ENCODE assay signal across 25 cellular contexts in genomic region chrX:122055979-122056715, GRCh38.
DNase-seq lines count a peak whose midpoint lies in the region; ATAC-seq, FAIRE-seq and TF ChIP-seq lines count a peak whose summit lies in the region.
"Had no signal": no experiment of that assay in that cellular context is flagged by ENCODE, and none has a peak within 500 bp of the region (broad histone marks: within the 10 kb centered on the region; RNA-seq: fewer than 3 reads in every experiment).

No MANE protein-coding gene starts in this region.

- no peak overlapping the region for H2AK5ac ChIP-seq in H9 (ENCODE audit: insufficient read length, low read length)

- H3K79me1 ChIP-seq in H9 (ENCODE audit: insufficient read depth, low read depth, low read length, poor library complexity, severe bottlenecking) = no peaks in the 10 kb centered on the region

- ATAC-seq in SK-N-SH treated with all-trans-retinoic acid at 6 μM for 48 hours (no peak), GM21515 (IDR thresholded peaks at IDR 0.05; ENCODE audit: unreplicated experiment) (no peak), HG02973 (IDR thresholded peaks at IDR 0.05; ENCODE audit: unreplicated experiment) (no peak)
- ATAC-seq: A549, HCT116 had no signal

- no peak overlapping the region for H4K8ac ChIP-seq in H9 (replicated peaks; ENCODE audit: insufficient read length, low read depth, low read length)

- no peak for TF ChIP-seq CTCF in SK-N-SH (IDR thresholded peaks at IDR 0.05)
- no peak for TF ChIP-seq CTCF in astrocyte (IDR thresholded peaks at IDR 0.05; ENCODE audit: insufficient read depth, low read depth, low read length)
- TF ChIP-seq CTCF in H9 (conservative IDR thresholded peaks at IDR 0.05) = no peak

- H3K27ac Mint-ChIP-seq in astrocyte (ENCODE audit: unreplicated experiment) = no peak overlapping the region
- no peak overlapping the region for H3K27ac Mint-ChIP-seq in H9
- H3K27ac Mint-ChIP-seq: CD14-positive monocyte; CD4-positive, alpha-beta T cell had no signal

- H3K4me1 Mint-ChIP-seq in astrocyte (ENCODE audit: low read depth, unreplicated experiment) (no peaks in the 10 kb centered on the region), H9 (no peaks in the 10 kb centered on the region)
- H3K4me1 Mint-ChIP-seq: CD14-positive monocyte; CD8-positive, alpha-beta memory T cell had no signal

- H3K27me3 ChIP-seq in SK-N-SH (ENCODE audit: insufficient read depth) (no peaks in the 10 kb centered on the region), astrocyte (ENCODE audit: insufficient read depth, low read length) (no peaks in the 10 kb centered on the region), H9 (ENCODE audit: insufficient read depth, low read length) (no peaks in the 10 kb centered on the region)
- H3K27me3 ChIP-seq: BE2C had no signal

- no peak overlapping the region for H3K4me2 ChIP-seq in SK-N-SH
- no peak overlapping the region for H3K4me2 ChIP-seq in astrocyte (ENCODE audit: low read length)
- H3K4me2 ChIP-seq in H9 (ENCODE audit: insufficient read depth, insufficient read length, low read length) = no peak overlapping the region
- H3K4me2 ChIP-seq: A549; BLaER1 treated with 17β-estradiol and CSF1 and Interleukin-3, amounts not matched to agents 10 nM and 100 nM had no signal

- no peaks in the 10 kb centered on the region for H4K20me1 ChIP-seq in SK-N-SH (ENCODE audit: insufficient read depth)
- H4K20me1 ChIP-seq in astrocyte (ENCODE audit: insufficient read depth, low read length) = no peaks in the 10 kb centered on the region
- no peaks in the 10 kb centered on the region for H4K20me1 ChIP-seq in H9 (ENCODE audit: control insufficient read depth, insufficient read depth, insufficient read length)
- H4K20me1 ChIP-seq: BLaER1 treated with 17β-estradiol and CSF1 and Interleukin-3, amounts not matched to agents 10 nM and 100 nM had no signal

- H3K9me3 ChIP-seq in SK-N-SH (no peaks in the 10 kb centered on the region), astrocyte (ENCODE audit: insufficient read depth, low read depth, low read length) (no peaks in the 10 kb centered on the region), H9 (ENCODE audit: control insufficient read depth, low read depth, low read length) (no peaks in the 10 kb centered on the region)
- H3K9me3 ChIP-seq: A549; BE2C; BLaER1 treated with 17β-estradiol and CSF1 and Interleukin-3, amounts not matched to agents 10 nM and 100 nM had no signal

- H3T11ph ChIP-seq in H9 (ENCODE audit: low read length) = no peak overlapping the region

- H3K36me3 ChIP-seq in SK-N-SH (replicated peaks in 1 of 2; ENCODE audit: control insufficient read depth in 1 of 2, insufficient read depth in 2 of 2, low read length in 1 of 2) = no peaks in the 10 kb centered on the region
- no peaks in the 10 kb centered on the region for H3K36me3 ChIP-seq in astrocyte (ENCODE audit: insufficient read depth, low read length)
- H3K36me3 ChIP-seq: BE2C; BLaER1 treated with 17β-estradiol and CSF1 and Interleukin-3, amounts not matched to agents 10 nM and 100 nM had no signal

- H3K9ac ChIP-seq in SK-N-SH = no peak overlapping the region
- H3K9ac ChIP-seq in astrocyte (ENCODE audit: low read length) = no peak overlapping the region
- no peak overlapping the region for H3K9ac ChIP-seq in H9 (ENCODE audit: extremely low read depth, insufficient read length, low read length)
- H3K9ac ChIP-seq: BLaER1 treated with 17β-estradiol and CSF1 and Interleukin-3, amounts not matched to agents 10 nM and 100 nM; GM23248 had no signal

- H3K4me3 Mint-ChIP-seq in astrocyte (ENCODE audit: unreplicated experiment) (no peak overlapping the region), H9 (no peak overlapping the region)
- H3K4me3 Mint-ChIP-seq: CD14-positive monocyte; CD4-positive, alpha-beta T cell; CD8-positive, alpha-beta memory T cell had no signal

- no peaks in the 10 kb centered on the region for H3K79me2 ChIP-seq in SK-N-SH (ENCODE audit: insufficient read depth)
- H3K79me2 ChIP-seq in astrocyte (ENCODE audit: insufficient read depth, low read length) = no peaks in the 10 kb centered on the region
- no peaks in the 10 kb centered on the region for H3K79me2 ChIP-seq in H9 (ENCODE audit: insufficient read depth, low read length)

- H2BK5ac ChIP-seq in H9 (ENCODE audit: insufficient read length, low read length) = no peak overlapping the region

- no peaks in the 10 kb centered on the region for H3K36me3 Mint-ChIP-seq in astrocyte (ENCODE audit: low read depth, unreplicated experiment)
- H3K36me3 Mint-ChIP-seq in H9 (ENCODE audit: insufficient read depth in 1 of 3, low read depth in 3 of 3) = no peaks in the 10 kb centered on the region
- H3K36me3 Mint-ChIP-seq: CD14-positive monocyte; CD8-positive, alpha-beta memory T cell had no signal

- TF ChIP-seq EP300 in SK-N-SH (IDR thresholded peaks at IDR 0.05; ENCODE audit: borderline replicate concordance in 1 of 2, low read depth in 1 of 2, low read length in 1 of 2) = peak in 1 of 2 experiments; percentile 86; a peak in 2 of 4 replicates

- no peak overlapping the region for H3K18ac ChIP-seq in H9 (ENCODE audit: insufficient read length, low read depth, low read length)

- H3K56ac ChIP-seq in H9 (ENCODE audit: insufficient read length, low read depth, low read length) = no peak overlapping the region

- no peak overlapping the region for H4K5ac ChIP-seq in H9 (ENCODE audit: insufficient read length, low read depth, low read length)

- H3K14ac ChIP-seq in H9 (ENCODE audit: insufficient read depth, low read length) = no peak overlapping the region

- no peak overlapping the region for H2BK12ac ChIP-seq in H9 (ENCODE audit: insufficient read length, low read depth, low read length)

- DNase-seq in SK-N-SH = peak; percentile 6
- DNase-seq in astrocyte (ENCODE audit: low read depth) = no peak
- peak; percentile 57 for DNase-seq in fibroblast of gingiva (ENCODE audit: low read depth)
- DNase-seq in H9 = no peak
- DNase-seq: 8988T; ACHN; AML-193; BE2C; CD4-positive, alpha-beta T cell; CD8-positive, alpha-beta memory T cell; DMS153; DND-41; GM23248; H7 had no signal

- WGBS in SK-N-SH (ENCODE audit: low lambda C conversion rate) = 6% methylated on average over 2 of the region's 2 CpGs
- no CpG with 5 or more reads among the region's 2 CpGs for WGBS in H9 (ENCODE audit: extremely low coverage, insufficient read length, low lambda C conversion rate)

- H2AFZ ChIP-seq in SK-N-SH (ENCODE audit: low read depth) (no peak overlapping the region), astrocyte (ENCODE audit: low read depth, low read length) (no peak overlapping the region), H9 (ENCODE audit: low read length) (no peak overlapping the region)
- H2AFZ ChIP-seq: GM23248 had no signal

- no peak overlapping the region for H3K4ac ChIP-seq in H9 (ENCODE audit: low read depth, low read length)

- no peak overlapping the region for H3K23ac ChIP-seq in H9 (ENCODE audit: insufficient read length, low read depth, low read length)

- H3K4me3 ChIP-seq in SK-N-SH (ENCODE audit: low read depth in 2 of 2, low read length in 1 of 2) = no peak overlapping the region
- no peak overlapping the region for H3K4me3 ChIP-seq in astrocyte (ENCODE audit: insufficient read depth, low read depth, low read length)
- H3K4me3 ChIP-seq: A549; BLaER1 treated with 17β-estradiol and CSF1 and Interleukin-3, amounts not matched to agents 10 nM and 100 nM; GM23248 had no signal

- peak overlapping the region in 1 of 2 experiments; percentile 78; a peak in 1 of 4 replicates for H3K27ac ChIP-seq in SK-N-SH (ENCODE audit: low read depth in 2 of 2, low read length in 1 of 2)
- no peak overlapping the region for H3K27ac ChIP-seq in astrocyte (ENCODE audit: low read depth, low read length)
- H3K27ac ChIP-seq in H9 (ENCODE audit: insufficient read length, low read depth, low read length) = no peak overlapping the region
- H3K27ac ChIP-seq: A549; BLaER1 treated with 17β-estradiol and CSF1 and Interleukin-3, amounts not matched to agents 10 nM and 100 nM; GM23248 had no signal

- H3F3A ChIP-seq in SK-N-SH (replicated peaks; ENCODE audit: insufficient read depth) = no peaks in the 10 kb centered on the region

- no peak overlapping the region for H2BK120ac ChIP-seq in H9 (ENCODE audit: low read depth, low read length, poor library complexity, severe bottlenecking)

- CTCF ChIA-PET in SK-N-SH (lab: Yijun Ruan, JAX) = no interaction called here

- H3K27me3 Mint-ChIP-seq in astrocyte (ENCODE audit: low read depth, unreplicated experiment) (no peaks in the 10 kb centered on the region), H9 (ENCODE audit: low read depth) (no peaks in the 10 kb centered on the region)
- H3K27me3 Mint-ChIP-seq: CD4-positive, alpha-beta T cell; CD8-positive, alpha-beta memory T cell had no signal

- POLR2A ChIA-PET in SK-N-SH (lab: Yijun Ruan, JAX) = no interaction called here

- peak; percentile 32 for FAIRE-seq in astrocyte (lab: Jason Lieb, UNC)
- FAIRE-seq: A549, D721Med, G401.6, GM12892, H1 had no signal

- no peak overlapping the region for H2BK15ac ChIP-seq in H9 (ENCODE audit: low read depth, low read length)

- no peak overlapping the region for H4K91ac ChIP-seq in H9 (ENCODE audit: insufficient read length, low read depth, low read length)

- TF ChIP-seq RAD21 in SK-N-SH (IDR thresholded peaks at IDR 0.05; ENCODE audit: low read length) = no peak

- no peak overlapping the region for H2BK20ac ChIP-seq in H9 (ENCODE audit: low read depth, low read length, poor library complexity, severe bottlenecking)

- H3K23me2 ChIP-seq in H9 (ENCODE audit: insufficient read length, low read depth, low read length, poor library complexity, severe bottlenecking) = no peaks in the 10 kb centered on the region

- H3K9me3 Mint-ChIP-seq in astrocyte (ENCODE audit: unreplicated experiment) (no peaks in the 10 kb centered on the region), H9 (peaks cover 0 to 35% of the 10 kb centered on the region in 2 experiments; a peak in 3 of 5 replicates)
- H3K9me3 Mint-ChIP-seq: CD4-positive, alpha-beta T cell had no signal

- H3K9me2 ChIP-seq in SK-N-SH = no peaks in the 10 kb centered on the region

- H3K4me1 ChIP-seq in SK-N-SH (ENCODE audit: control insufficient read depth in 1 of 2, insufficient read depth in 2 of 2, low read depth in 1 of 2, low read length in 1 of 2) = no peaks in the 10 kb centered on the region; a peak in 1 of 4 replicates
- no peaks in the 10 kb centered on the region for H3K4me1 ChIP-seq in astrocyte (ENCODE audit: insufficient read depth, low read length)
- no peaks in the 10 kb centered on the region for H3K4me1 ChIP-seq in H9 (ENCODE audit: insufficient read depth, low read length)
- H3K4me1 ChIP-seq: A549, BE2C had no signal

TF ChIP-seq in SK-N-SH, 30 proteins besides CTCF, POLR2A, EP300 and RAD21 (continues in another document):
- TF ChIP-seq FOXM1 (IDR thresholded peaks at IDR 0.05; ENCODE audit: low read depth) = no peak
- no peak for TF ChIP-seq MEF2A (IDR thresholded peaks at IDR 0.05; ENCODE audit: borderline replicate concordance, low read depth)

Comparison
In these comparisons a context has a peak if more than half of its experiments do, and no peak if none do; other contexts are left out.
1. DNase-seq: peak in SK-N-SH (single experiment) and fibroblast of gingiva (single experiment); none in astrocyte (single experiment) and H9 (single experiment).